1 cellular context compared by ENCODE assay signal in genomic region chr6:150024646-150025155, GRCh38.
TF ChIP-seq lines count a peak whose summit lies in the region.

No MANE protein-coding gene starts in this region.

TF ChIP-seq in HCT116, 20 proteins besides CTCF, POLR2A, EP300 and RAD21 (continued from another document):
- no peak for TF ChIP-seq ATF3 (IDR thresholded peaks at IDR 0.05)
- TF ChIP-seq ZBTB33 (IDR thresholded peaks at IDR 0.05; ENCODE audit: extremely low read depth, insufficient replicate concordance, low read length): no peak
- no peak for TF ChIP-seq FOSL1 (IDR thresholded peaks at IDR 0.05; ENCODE audit: low read depth)
- no peak for TF ChIP-seq CEBPB (IDR thresholded peaks at IDR 0.05; ENCODE audit: low read depth)
- TF ChIP-seq ELF1 (IDR thresholded peaks at IDR 0.05; ENCODE audit: borderline replicate concordance, low read depth): no peak
